Comparison of ENCODE assay signal across 23 cellular contexts in genomic region chr10:102578782-102579181, GRCh38.
DNase-seq lines count a peak whose midpoint lies in the region; ATAC-seq and TF ChIP-seq lines count a peak whose summit lies in the region.
"Had no signal": no experiment of that assay in that cellular context is flagged by ENCODE, and none has a peak within 500 bp of the region (broad histone marks: within the 10 kb centered on the region; RNA-seq: fewer than 3 reads in every experiment).

No MANE protein-coding gene starts in this region.

- H3K79me2 ChIP-seq in Karpas-422 (ENCODE audit: low read length), result no peaks in the 10 kb centered on the region

- TF ChIP-seq EP300 in esophagus muscularis mucosa (IDR thresholded peaks at IDR 0.05), result no peak

- peaks cover 14% of the 10 kb centered on the region for H3K4me1 Mint-ChIP-seq in activated naive CD4-positive, alpha-beta T cell treated with anti-CD3 and anti-CD28 coated beads, Interleukin-2, amount 50 U/mL, for 24 hours
- H3K4me1 Mint-ChIP-seq in activated naive CD4-positive, alpha-beta T cell treated with anti-CD3 and anti-CD28 coated beads, Interleukin-2, amount 10 ng/mL, durations not matched to agents 7 days and 5 days, result peaks cover 11% of the 10 kb centered on the region
- H3K4me1 Mint-ChIP-seq in stimulated activated memory B cell treated with anti-CD40 and anti-IgM and Interleukin-4, amounts not matched to agents 10 μg/mL and 1 μg/mL and 100 μg/mL, for 72 hours, result peaks cover 16% of the 10 kb centered on the region

- DNase-seq in activated naive CD4-positive, alpha-beta T cell treated with anti-CD3 and anti-CD28 coated beads, Interleukin-2, amount 10 ng/mL, durations not matched to agents 7 days and 5 days, result no peak
- DNase-seq in NCI-H524 treated with DMSO at 0.1 percent for 48 hours (lab: John Stamatoyannopoulos, UW) (peak; percentile 29), epidermal melanocyte (ENCODE audit: insufficient read length, low spot score) (peak; percentile 7), Karpas-422 (no peak), esophagus muscularis mucosa (ENCODE audit: extremely low spot score) (no peak)
- DNase-seq: activated CD4-positive, alpha-beta T cell treated with anti-CD3 and anti-CD28 coated beads, Interleukin-2, amount 50 U/mL, for 1 hour; activated naive CD4-positive, alpha-beta T cell treated with Interleukin-2 at 50 U/mL for 16 hours; CD4-positive, alpha-beta T cell; DMS79; HFFc6; hypothalamus; NCI-H1048; NCI-H2029; small intestine; stimulated activated CD4-positive, alpha-beta T cell treated with anti-CD3 and anti-CD28 coated beads, Interleukin-4, amount 100 ng/mL, for 24 hours; uterus had no signal

- H3K9me3 ChIP-seq in Karpas-422 (ENCODE audit: low read length) (no peaks in the 10 kb centered on the region), esophagus muscularis mucosa (no peaks in the 10 kb centered on the region)
- H3K9me3 ChIP-seq: uterus had no signal

- H4K20me1 ChIP-seq in Karpas-422 (ENCODE audit: insufficient read depth, low read depth, low read length), result peaks cover 28% of the 10 kb centered on the region

- H3K9ac ChIP-seq in Karpas-422 (ENCODE audit: low read length), result no peak overlapping the region
- H3K9ac ChIP-seq: KMS-11 had no signal

- no peak overlapping the region for H2AFZ ChIP-seq in Karpas-422 (ENCODE audit: low read length)

- no peaks in the 10 kb centered on the region for H3K4me1 ChIP-seq in Karpas-422 (ENCODE audit: low read length)
- peaks cover 5 to 47% (median 34%) of the 10 kb centered on the region in 4 donors for H3K4me1 ChIP-seq in esophagus muscularis mucosa
- H3K4me1 ChIP-seq: uterus had no signal

- H3K9me3 Mint-ChIP-seq in activated naive CD4-positive, alpha-beta T cell treated with anti-CD3 and anti-CD28 coated beads, Interleukin-2, amount 50 U/mL, for 24 hours, result no peaks in the 10 kb centered on the region
- no peaks in the 10 kb centered on the region for H3K9me3 Mint-ChIP-seq in activated naive CD4-positive, alpha-beta T cell treated with anti-CD3 and anti-CD28 coated beads, Interleukin-2, amount 10 ng/mL, durations not matched to agents 7 days and 5 days
- no peaks in the 10 kb centered on the region for H3K9me3 Mint-ChIP-seq in stimulated activated memory B cell treated with anti-CD40 and anti-IgM and Interleukin-4, amounts not matched to agents 10 μg/mL and 1 μg/mL and 100 μg/mL, for 72 hours
- H3K9me3 Mint-ChIP-seq: CD4-positive, alpha-beta T cell; HFFc6 had no signal

- H3K27me3 Mint-ChIP-seq in activated naive CD4-positive, alpha-beta T cell treated with anti-CD3 and anti-CD28 coated beads, Interleukin-2, amount 50 U/mL, for 24 hours, result no peaks in the 10 kb centered on the region
- H3K27me3 Mint-ChIP-seq in activated naive CD4-positive, alpha-beta T cell treated with anti-CD3 and anti-CD28 coated beads, Interleukin-2, amount 10 ng/mL, durations not matched to agents 7 days and 5 days, result no peaks in the 10 kb centered on the region
- no peaks in the 10 kb centered on the region for H3K27me3 Mint-ChIP-seq in stimulated activated memory B cell treated with anti-CD40 and anti-IgM and Interleukin-4, amounts not matched to agents 10 μg/mL and 1 μg/mL and 100 μg/mL, for 72 hours
- H3K27me3 Mint-ChIP-seq: CD4-positive, alpha-beta T cell had no signal

- no peak overlapping the region for H3K4me3 ChIP-seq in Karpas-422 (ENCODE audit: low read length)
- H3K4me3 ChIP-seq in esophagus muscularis mucosa, result no peak overlapping the region
- H3K4me3 ChIP-seq: coronary artery, uterus had no signal

- no peaks in the 10 kb centered on the region for H3K36me3 ChIP-seq in Karpas-422 (ENCODE audit: insufficient read depth, low read length)
- no peaks in the 10 kb centered on the region for H3K36me3 ChIP-seq in esophagus muscularis mucosa
- H3K36me3 ChIP-seq: uterus had no signal

- no peak for TF ChIP-seq CTCF in esophagus muscularis mucosa (IDR thresholded peaks at IDR 0.05)

- WGBS in esophagus muscularis mucosa, result 46% methylated on average over 1 of the region's 1 CpG

- TF ChIP-seq POLR2A in esophagus muscularis mucosa (IDR thresholded peaks at IDR 0.05; ENCODE audit: low read depth), result no peak

- ATAC-seq in stimulated activated memory B cell treated with anti-CD40 and anti-IgM and Interleukin-4, amounts not matched to agents 10 μg/mL and 1 μg/mL and 100 μg/mL, for 72 hours, result peak; percentile 61
- no peak for ATAC-seq in GM19328 (IDR thresholded peaks at IDR 0.05; ENCODE audit: unreplicated experiment)
- ATAC-seq: Right ventricle myocardium inferior had no signal

- intact Hi-C loops in esophagus muscularis mucosa (cut with DNase I), result no loop called here

- H3K9me2 ChIP-seq in Karpas-422 (replicated peaks; ENCODE audit: insufficient read depth, low read length), result no peaks in the 10 kb centered on the region

- no peaks in the 10 kb centered on the region for H3K27me3 ChIP-seq in Karpas-422 (ENCODE audit: low read length)
- H3K27me3 ChIP-seq in esophagus muscularis mucosa, result no peaks in the 10 kb centered on the region
- H3K27me3 ChIP-seq: uterus had no signal

- H3K36me3 Mint-ChIP-seq in activated naive CD4-positive, alpha-beta T cell treated with anti-CD3 and anti-CD28 coated beads, Interleukin-2, amount 50 U/mL, for 24 hours, result no peaks in the 10 kb centered on the region
- H3K36me3 Mint-ChIP-seq in activated naive CD4-positive, alpha-beta T cell treated with anti-CD3 and anti-CD28 coated beads, Interleukin-2, amount 10 ng/mL, durations not matched to agents 7 days and 5 days, result no peaks in the 10 kb centered on the region
- no peaks in the 10 kb centered on the region for H3K36me3 Mint-ChIP-seq in stimulated activated memory B cell treated with anti-CD40 and anti-IgM and Interleukin-4, amounts not matched to agents 10 μg/mL and 1 μg/mL and 100 μg/mL, for 72 hours

- H3K4me2 ChIP-seq in Karpas-422 (ENCODE audit: low read depth, low read length, poor library complexity, severe bottlenecking), result no peak overlapping the region
- H3K4me2 ChIP-seq: KMS-11 had no signal

- H3K27ac ChIP-seq in Karpas-422 (ENCODE audit: low read length), result no peak overlapping the region
- no peak overlapping the region for H3K27ac ChIP-seq in esophagus muscularis mucosa (replicated peaks in 1 of 4)
- H3K27ac ChIP-seq: KMS-11, uterus, VCaP had no signal

- CTCF ChIA-PET in activated naive CD4-positive, alpha-beta T cell treated with anti-CD3 and anti-CD28 coated beads, Interleukin-2, amount 10 ng/mL, durations not matched to agents 7 days and 5 days (lab: Charles Lee), result interaction anchor here (1.1 to 1.4 kb wide), 3 partner anchors 71 to 232 kb away, joined by 3 to 4 read pairs (median 4); no protein-coding TSS in a partner anchor

- peak overlapping the region; percentile 87 for H3K27ac Mint-ChIP-seq in activated naive CD4-positive, alpha-beta T cell treated with anti-CD3 and anti-CD28 coated beads, Interleukin-2, amount 50 U/mL, for 24 hours
- H3K27ac Mint-ChIP-seq in activated naive CD4-positive, alpha-beta T cell treated with anti-CD3 and anti-CD28 coated beads, Interleukin-2, amount 10 ng/mL, durations not matched to agents 7 days and 5 days, result no peak overlapping the region
- H3K27ac Mint-ChIP-seq in stimulated activated memory B cell treated with anti-CD40 and anti-IgM and Interleukin-4, amounts not matched to agents 10 μg/mL and 1 μg/mL and 100 μg/mL, for 72 hours, result peak overlapping the region; percentile 80
- H3K27ac Mint-ChIP-seq: CD4-positive, alpha-beta T cell; HFFc6 had no signal

- H3K4me3 Mint-ChIP-seq in activated naive CD4-positive, alpha-beta T cell treated with anti-CD3 and anti-CD28 coated beads, Interleukin-2, amount 50 U/mL, for 24 hours, result no peak overlapping the region
- no peak overlapping the region for H3K4me3 Mint-ChIP-seq in activated naive CD4-positive, alpha-beta T cell treated with anti-CD3 and anti-CD28 coated beads, Interleukin-2, amount 10 ng/mL, durations not matched to agents 7 days and 5 days
- H3K4me3 Mint-ChIP-seq in stimulated activated memory B cell treated with anti-CD40 and anti-IgM and Interleukin-4, amounts not matched to agents 10 μg/mL and 1 μg/mL and 100 μg/mL, for 72 hours, result no peak overlapping the region
- H3K4me3 Mint-ChIP-seq: CD4-positive, alpha-beta T cell; HFFc6 had no signal

Comparison
In these comparisons a context has a peak if more than half of its experiments do, and no peak if none do; other contexts are left out.
1. DNase-seq: peak in NCI-H524 treated with DMSO at 0.1 percent for 48 hours (single experiment) and epidermal melanocyte (single experiment); none in activated naive CD4-positive, alpha-beta T cell treated with anti-CD3 and anti-CD28 coated beads, Interleukin-2, amount 10 ng/mL, durations not matched to agents 7 days and 5 days (single experiment), Karpas-422 (single experiment) and esophagus muscularis mucosa (single experiment).